Comparison of ENCODE assay signal across 31 cellular contexts in the genomic region with DNA sequence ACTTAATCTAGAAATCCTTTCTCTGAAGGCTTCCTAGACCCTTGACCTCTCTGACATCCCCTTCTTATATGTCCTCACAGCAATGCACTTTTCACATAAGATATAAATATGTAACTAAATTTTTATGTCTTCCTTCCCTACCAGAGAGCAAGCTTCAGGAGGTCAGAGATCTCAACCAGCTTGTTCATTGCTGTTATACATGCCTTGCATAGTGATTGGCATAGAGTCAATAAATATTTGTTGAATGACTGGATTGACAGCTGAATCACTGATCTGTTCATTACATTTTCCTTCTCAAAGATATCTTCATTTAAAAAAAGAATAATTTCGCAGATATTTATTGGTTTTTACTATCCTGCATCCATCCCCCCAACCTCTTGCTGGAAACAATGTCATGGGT. TPM values are rescaled to one million over a fixed set of nuclear protein-coding genes. Genes with fewer than 3 reads are reported as not detected.
"Had no signal": no experiment of that assay in that cellular context is flagged by ENCODE, and none has a peak within 500 bp of the region (broad histone marks: within the 10 kb centered on the region; RNA-seq: fewer than 3 reads in every experiment).

No MANE protein-coding gene starts in this region.

- DNase-seq: activated B cell treated with CpG ODN at 0.5 μM for 24 hours; activated CD4-positive, alpha-beta T cell treated with anti-CD3 and anti-CD28 coated beads for 48 hours; activated CD4-positive, alpha-beta T cell treated with anti-CD3 and anti-CD28 coated beads, Interleukin-2, amount 50 U/mL, for 1 hour; activated CD4-positive, alpha-beta T cell treated with anti-CD3 and anti-CD28 coated beads, Interleukin-2, amount 50 U/mL, for 48 hours; activated CD8-positive, alpha-beta memory T cell treated with anti-CD3 and anti-CD28 coated beads for 24 hours; activated CD8-positive, alpha-beta T cell treated with anti-CD3 and anti-CD28 coated beads for 36 hours; activated effector memory CD4-positive, alpha-beta T cell treated with Interleukin-2 at 50 U/mL for 16 hours; activated naive CD4-positive, alpha-beta T cell treated with anti-CD3 and anti-CD28 coated beads for 36 hours; activated naive CD8-positive, alpha-beta T cell treated with anti-CD3 and anti-CD28 coated beads for 36 hours; activated naive CD8-positive, alpha-beta T cell treated with anti-CD3 and anti-CD28 coated beads, Interleukin-2, amount 50 U/mL, for 24 hours; activated T-cell treated with anti-CD3 and anti-CD28 coated beads, Interleukin-2, amount 50 U/mL, for 4 hours; adrenal gland; body of pancreas; cortex of kidney; dermis blood vessel endothelial cell; effector CD4-positive, alpha-beta T cell; effector memory CD8-positive, alpha-beta T cell; esophagus squamous epithelium; foreskin melanocyte; heart right ventricle; SW 1271; T-helper 1 cell; T-helper 17 cell; T1000; WERI-Rb-1 had no signal

- ATAC-seq: activated CD4-positive, CD25-positive, alpha-beta regulatory T cell treated with anti-CD3 and anti-CD28 coated beads, Interleukin-2, amount 50 U/mL, for 24 hours; activated CD8-positive, alpha-beta T cell treated with anti-CD3 and anti-CD28 coated beads for 36 hours; activated naive CD8-positive, alpha-beta T cell treated with anti-CD3 and anti-CD28 coated beads, Interleukin-2, amount 50 U/mL, for 24 hours; activated T-cell treated with anti-CD3 and anti-CD28 coated beads, Interleukin-2, amount 50 U/mL, for 4 hours; activated T-helper 17 cell treated with anti-CD3 and anti-CD28 coated beads, Interleukin-2, amount 50 U/mL, for 72 hours; body of pancreas; effector memory CD8-positive, alpha-beta T cell; gastroesophageal sphincter; heart right ventricle; T-helper 17 cell had no signal

- H3K27ac ChIP-seq: adrenal gland, body of pancreas, epithelial cell of prostate, esophagus squamous epithelium, gastroesophageal sphincter, heart right ventricle, WERI-Rb-1 had no signal

- H3K9me3 ChIP-seq: adrenal gland, body of pancreas had no signal

- H3K4me3 ChIP-seq: adrenal gland, body of pancreas, esophagus squamous epithelium, gastroesophageal sphincter, heart right ventricle had no signal

- H3K27me3 ChIP-seq: adrenal gland, body of pancreas, esophagus squamous epithelium, heart right ventricle had no signal

- H3K36me3 ChIP-seq: adrenal gland, esophagus squamous epithelium, gastroesophageal sphincter, heart right ventricle, WERI-Rb-1 had no signal

- H3K4me1 ChIP-seq: adrenal gland, esophagus squamous epithelium, gastroesophageal sphincter had no signal

RNA-seq across cellular contexts. Expression of gene HYDIN, which starts 29.5 kb away (rescaled TPM):
- total RNA-seq: activated B cell treated with CpG ODN at 0.5 μM for 24 hours; activated CD8-positive, alpha-beta T cell treated with anti-CD3 and anti-CD28 coated beads for 36 hours; activated naive CD4-positive, alpha-beta T cell treated with anti-CD3 and anti-CD28 coated beads for 36 hours; activated naive CD8-positive, alpha-beta T cell treated with anti-CD3 and anti-CD28 coated beads for 36 hours; activated T-cell treated with anti-CD3 and anti-CD28 coated beads, Interleukin-2, amount 50 U/mL, for 4 hours; chondrocyte; glomerular endothelial cell; T-helper 17 cell had no signal
